8 cellular contexts compared by ENCODE assay signal in genomic region chr16:68085259-68086071, GRCh38. TPM values are rescaled to one million over a fixed set of nuclear protein-coding genes. Genes with fewer than 3 reads are reported as not detected.
DNase-seq lines count a peak whose midpoint lies in the region; ATAC-seq and TF ChIP-seq lines count a peak whose summit lies in the region.

NFATC3 (plus strand) TSS chr16:68085370; CDS start chr16:68085682, 312 bp downstream.

- H3K9me3 ChIP-seq in WERI-Rb-1 (ENCODE audit: severe bottlenecking) (no peaks in the 10 kb centered on the region), breast epithelium (no peaks in the 10 kb centered on the region), smooth muscle cell (replicated peaks; ENCODE audit: low read depth) (no peaks in the 10 kb centered on the region)

- ATAC-seq in HG02852 (IDR thresholded peaks at IDR 0.05; ENCODE audit: unreplicated experiment) = peak; percentile 65

- peaks cover 45% of the 10 kb centered on the region for H3K79me2 ChIP-seq in smooth muscle cell (ENCODE audit: low read depth)

- H4K20me1 ChIP-seq in smooth muscle cell (ENCODE audit: low read depth) = peaks cover 39% of the 10 kb centered on the region

- H3K4me3 ChIP-seq in WERI-Rb-1 (ENCODE audit: low read depth, low read length) = peak within 1 kb of the TSS; percentile 94
- peak within 1 kb of the TSS; percentile 75 to 95 (median 91) for H3K4me3 ChIP-seq in breast epithelium
- H3K4me3 ChIP-seq in smooth muscle cell = peak within 1 kb of the TSS; percentile 96

- H3K9ac ChIP-seq in smooth muscle cell (ENCODE audit: low read depth) = peak within 1 kb of the TSS; percentile 88

- peak within 1 kb of the TSS; percentile 94 for H2AFZ ChIP-seq in smooth muscle cell (ENCODE audit: low read depth)

- no peak for TF ChIP-seq POLR2A in breast epithelium (IDR thresholded peaks at IDR 0.05)

- H3K27ac ChIP-seq in WERI-Rb-1 (peak within 1 kb of the TSS; percentile 98), breast epithelium (peak within 1 kb of the TSS; percentile 94 to 99), smooth muscle cell (ENCODE audit: low read depth) (peak within 1 kb of the TSS; percentile 83)

- intact Hi-C loops in breast epithelium (cut with DNase I; ENCODE audit: low total_unique reads) = loop anchor here (10.0 kb wide), 1 partner anchor 149 kb away; the partner anchor contains the start of gene ESRP2

- TF ChIP-seq CTCF in WERI-Rb-1 (IDR thresholded peaks at IDR 0.05; ENCODE audit: low read depth, low read length) (no peak), breast epithelium (IDR thresholded peaks at IDR 0.05) (no peak), smooth muscle cell (IDR thresholded peaks at IDR 0.05; ENCODE audit: borderline replicate concordance, insufficient read depth, poor library complexity, severe bottlenecking) (no peak)

- DNase-seq in NCI-H146 (lab: John Stamatoyannopoulos, UW) = peak; percentile 95
- no peak for DNase-seq in NCI-H146 treated with DMSO at 0.1 percent for 48 hours (lab: John Stamatoyannopoulos, UW; ENCODE audit: unreplicated experiment)
- DNase-seq in NCI-H2081 (lab: John Stamatoyannopoulos, UW) = peak; percentile 93 to 94
- peak; percentile 98 for DNase-seq in WERI-Rb-1
- DNase-seq in breast epithelium (ENCODE audit: low spot score in 2 of 2) = peak; percentile 98 to 99
- DNase-seq in iPS-NIHi11 (ENCODE audit: low spot score) = peak; percentile 97
- peak; percentile 97 for DNase-seq in smooth muscle cell (lab: John Stamatoyannopoulos, UW; ENCODE audit: unreplicated experiment)

- peaks cover 16% of the 10 kb centered on the region for H3F3A ChIP-seq in smooth muscle cell (ENCODE audit: low read depth)

- H3K36me3 ChIP-seq in WERI-Rb-1 (no peaks in the 10 kb centered on the region; the same call in 1 of the 2 replicates), breast epithelium (no peaks in the 10 kb centered on the region), smooth muscle cell (ENCODE audit: low read depth) (no peaks in the 10 kb centered on the region)

- peak within 1 kb of the TSS; percentile 92 for H3K4me2 ChIP-seq in smooth muscle cell

- H3K27me3 ChIP-seq in WERI-Rb-1 (ENCODE audit: insufficient read depth, low read depth, severe bottlenecking) (no peaks in the 10 kb centered on the region), breast epithelium (no peaks in the 10 kb centered on the region), smooth muscle cell (ENCODE audit: low read depth) (no peaks in the 10 kb centered on the region)

- H3K4me1 ChIP-seq in breast epithelium = peaks cover 4 to 12% of the 10 kb centered on the region in 2 donors
- H3K4me1 ChIP-seq in smooth muscle cell (ENCODE audit: low read depth) = peaks cover 26% of the 10 kb centered on the region

- under 1% methylated on average over 66 of the region's 104 CpGs for WGBS in smooth muscle cell (ENCODE audit: low lambda C conversion rate)

RNA-seq across cellular contexts. Expression of gene NFATC3, which starts in this region (rescaled TPM):
- total RNA-seq in breast epithelium = 10 to 100 TPM; 52.0 to 64.2 (median 60.6) TPM
- total RNA-seq in smooth muscle cell = 30.2 and 32.4 TPM in 2 replicates
- polyA plus RNA-seq in smooth muscle cell = 14.7 and 15.2 TPM in 2 replicates
